ENCODE assay signal across 15 cellular contexts in the genomic region with DNA sequence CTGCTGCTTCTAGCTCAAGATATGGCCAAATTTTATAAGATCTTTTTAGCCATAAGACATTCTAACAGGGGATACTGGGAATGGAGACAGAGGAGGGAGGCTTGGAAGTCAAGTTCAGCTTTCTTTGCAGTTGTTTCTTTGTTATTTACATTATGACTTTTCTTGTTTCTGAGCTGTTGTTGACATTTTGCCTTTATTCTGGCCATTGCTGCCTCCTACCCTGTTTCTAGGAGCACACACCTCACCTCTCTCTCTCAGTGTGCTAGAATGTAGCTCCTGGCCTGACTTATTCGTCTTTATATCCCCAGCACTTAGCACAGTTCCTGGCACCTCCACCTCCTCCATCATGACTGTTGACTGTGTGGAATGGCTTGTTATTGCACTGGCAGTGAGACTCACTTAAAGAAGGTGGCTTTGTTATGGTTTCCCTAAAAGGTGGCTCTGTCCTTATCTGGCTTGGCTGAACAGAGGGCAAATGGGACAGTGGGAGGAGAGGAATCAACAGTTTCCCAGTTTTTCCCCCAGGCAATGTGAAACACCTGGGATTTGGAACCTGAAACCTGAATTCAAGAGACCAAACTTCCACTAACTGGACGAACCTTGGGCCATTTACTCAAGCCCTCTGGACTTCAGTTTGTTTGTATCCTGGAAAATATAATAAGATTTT.
DNase-seq lines count a peak whose midpoint lies in the region; ATAC-seq, FAIRE-seq and TF ChIP-seq lines count a peak whose summit lies in the region.
"Had no signal": no experiment of that assay in that cellular context is flagged by ENCODE, and none has a peak within 500 bp of the region (broad histone marks: within the 10 kb centered on the region; RNA-seq: fewer than 3 reads in every experiment).

No MANE protein-coding gene starts in this region.

- in situ Hi-C loops in GM13977 (cut with MboI; ENCODE audit: low pct_unique_long_range_greater_than_20kb, low sequenced_read_pairs, unreplicated experiment) = no loop called here
- in situ Hi-C loops in G401 (cut with HindIII; ENCODE audit: low sequenced_read_pairs) = no loop called here

- POLR2A ChIA-PET in CD8-positive, alpha-beta T cell (lab: Charles Lee) = no interaction called here

- whole genome bisulfite sequencing in mesendoderm (ENCODE audit: extremely low coverage, insufficient coverage, low lambda C conversion rate) = no CpG with 5 or more reads among the region's 2 CpGs

- H3K79me2 ChIP-seq in mesendoderm (ENCODE audit: control insufficient read depth, insufficient read depth, low read length) = no peaks in the 10 kb centered on the region

- H3K27ac ChIP-seq in CD8-positive, alpha-beta T cell (ENCODE audit: low read depth, low read length) = no peak overlapping the region
- H3K27ac ChIP-seq in mesendoderm (ENCODE audit: low read depth, low read length) = no peak overlapping the region
- H3K27ac ChIP-seq: BLaER1 treated with 17β-estradiol and CSF1 and Interleukin-3, amounts not matched to agents 10 nM and 100 nM had no signal

- CTCF ChIA-PET in CD8-positive, alpha-beta T cell (lab: Charles Lee) = interaction anchor here (0.7 to 1.0 kb wide), 2 partner anchors 9 to 247 kb away, joined by 3 read pairs; no protein-coding TSS in a partner anchor

- no peak overlapping the region for H4K8ac ChIP-seq in mesendoderm (ENCODE audit: low read depth, low read length)

- H3K9me3 ChIP-seq in CD8-positive, alpha-beta T cell (ENCODE audit: low read length) = no peaks in the 10 kb centered on the region
- no peaks in the 10 kb centered on the region for H3K9me3 ChIP-seq in T-helper 17 cell (ENCODE audit: control insufficient read depth, low read length, poor library complexity, severe bottlenecking)
- H3K9me3 ChIP-seq: BLaER1 treated with 17β-estradiol and CSF1 and Interleukin-3, amounts not matched to agents 10 nM and 100 nM; HAP-1 had no signal

- H3K23ac ChIP-seq in mesendoderm (ENCODE audit: low read length) = no peak overlapping the region

- no peak for TF ChIP-seq POLR2A in GM12891 (IDR thresholded peaks at IDR 0.05; ENCODE audit: low read depth, low read length)

- no peaks in the 10 kb centered on the region for H3K27me3 Mint-ChIP-seq in CD8-positive, alpha-beta T cell (ENCODE audit: low read depth)
- H3K27me3 Mint-ChIP-seq in T-helper 17 cell = peaks cover 4% of the 10 kb centered on the region

- H3K4me2 ChIP-seq in mesendoderm (ENCODE audit: low read length) = no peak overlapping the region
- H3K4me2 ChIP-seq: BLaER1 treated with 17β-estradiol and CSF1 and Interleukin-3, amounts not matched to agents 10 nM and 100 nM had no signal

- H3K79me1 ChIP-seq in mesendoderm (ENCODE audit: low read length) = no peaks in the 10 kb centered on the region

- DNase-seq in CD8-positive, alpha-beta T cell = no peak
- DNase-seq in ELF-1 (ENCODE audit: low read depth, low spot score) = peak; percentile 86
- no peak for DNase-seq in T-helper 17 cell
- DNase-seq in mesendoderm = peak; percentile 37
- DNase-seq in GM12891 (ENCODE audit: insufficient read length, low spot score) = no peak
- no peak for DNase-seq in GM13977 (ENCODE audit: low spot score)
- no peak for DNase-seq in G401 (ENCODE audit: low spot score)
- DNase-seq: CD8-positive, alpha-beta memory T cell; COR-L47; GF-D8 had no signal

- no peak overlapping the region for H3K4me3 Mint-ChIP-seq in CD8-positive, alpha-beta T cell
- no peak overlapping the region for H3K4me3 Mint-ChIP-seq in T-helper 17 cell
- H3K4me3 Mint-ChIP-seq: B cell; CD8-positive, alpha-beta memory T cell had no signal

- H3K4me3 ChIP-seq in CD8-positive, alpha-beta T cell (ENCODE audit: low read depth, low read length) = no peak overlapping the region
- H3K4me3 ChIP-seq in mesendoderm (ENCODE audit: low read length) = no peak overlapping the region
- H3K4me3 ChIP-seq: BLaER1 treated with 17β-estradiol and CSF1 and Interleukin-3, amounts not matched to agents 10 nM and 100 nM; HAP-1 had no signal

- H3K27ac Mint-ChIP-seq in CD8-positive, alpha-beta T cell = peak overlapping the region; percentile 16
- H3K27ac Mint-ChIP-seq in T-helper 17 cell = peak overlapping the region; percentile 47
- H3K27ac Mint-ChIP-seq: B cell had no signal

- H2BK15ac ChIP-seq in mesendoderm (replicated peaks; ENCODE audit: low read depth) = no peak overlapping the region

- no peaks in the 10 kb centered on the region for H3K27me3 ChIP-seq in CD8-positive, alpha-beta T cell (ENCODE audit: insufficient read depth, low read length)
- H3K27me3 ChIP-seq in mesendoderm (ENCODE audit: insufficient read depth, low read length, poor library complexity) = no peaks in the 10 kb centered on the region
- H3K27me3 ChIP-seq: BLaER1 treated with 17β-estradiol and CSF1 and Interleukin-3, amounts not matched to agents 10 nM and 100 nM had no signal

- no peaks in the 10 kb centered on the region for H3K9me3 Mint-ChIP-seq in CD8-positive, alpha-beta T cell
- H3K9me3 Mint-ChIP-seq: CD8-positive, alpha-beta memory T cell had no signal

- no peak overlapping the region for H3K18ac ChIP-seq in mesendoderm (ENCODE audit: low read length)

- H3K56ac ChIP-seq in mesendoderm (ENCODE audit: low read length) = peak overlapping the region; percentile 42

- no peak overlapping the region for H2BK5ac ChIP-seq in mesendoderm (ENCODE audit: low read length)

- H3K4me1 Mint-ChIP-seq in CD8-positive, alpha-beta T cell (ENCODE audit: low read depth) = no peaks in the 10 kb centered on the region
- H3K4me1 Mint-ChIP-seq in T-helper 17 cell = peaks cover under 1% of the 10 kb centered on the region
- H3K4me1 Mint-ChIP-seq: B cell; CD8-positive, alpha-beta memory T cell had no signal

- H2AK5ac ChIP-seq in mesendoderm (ENCODE audit: low read length) = no peak overlapping the region

- no peak overlapping the region for H3K4ac ChIP-seq in mesendoderm (ENCODE audit: low read depth, low read length)

- intact Hi-C loops in CD8-positive, alpha-beta T cell (cut with DNase I, micrococcal nuclease) = no loop called here

- no peak for TF ChIP-seq CTCF in CD8-positive, alpha-beta T cell (IDR thresholded peaks at IDR 0.05)
- no peak for TF ChIP-seq CTCF in GM13977 (IDR thresholded peaks at IDR 0.05; ENCODE audit: extremely low read depth, insufficient read depth, missing control alignments)

- no peaks in the 10 kb centered on the region for H3K36me3 Mint-ChIP-seq in CD8-positive, alpha-beta T cell
- H3K36me3 Mint-ChIP-seq in T-helper 17 cell (ENCODE audit: low read depth) = no peaks in the 10 kb centered on the region
- H3K36me3 Mint-ChIP-seq: CD8-positive, alpha-beta memory T cell had no signal

- H2BK120ac ChIP-seq in mesendoderm (ENCODE audit: low read depth, low read length) = no peak overlapping the region

- no peaks in the 10 kb centered on the region for H3K4me1 ChIP-seq in CD8-positive, alpha-beta T cell (ENCODE audit: insufficient read depth, low read length)
- peaks cover 7% of the 10 kb centered on the region for H3K4me1 ChIP-seq in mesendoderm (ENCODE audit: control insufficient read depth, low read depth, low read length)
- H3K4me1 ChIP-seq: BLaER1 treated with 17β-estradiol and CSF1 and Interleukin-3, amounts not matched to agents 10 nM and 100 nM had no signal

- H3K9ac ChIP-seq in mesendoderm (ENCODE audit: low read length) = no peak overlapping the region
- H3K9ac ChIP-seq: BLaER1 treated with 17β-estradiol and CSF1 and Interleukin-3, amounts not matched to agents 10 nM and 100 nM had no signal

- FAIRE-seq in GM12891 (lab: Jason Lieb, UNC) = no peak
- FAIRE-seq: D721Med, GM19239 had no signal

- no peak overlapping the region for H4K5ac ChIP-seq in mesendoderm (ENCODE audit: low read length)

- no peak for ATAC-seq in CD8-positive, alpha-beta T cell
- no peak for ATAC-seq in T-helper 17 cell

- no peaks in the 10 kb centered on the region for H3K36me3 ChIP-seq in CD8-positive, alpha-beta T cell (ENCODE audit: insufficient read depth, low read length)
- no peaks in the 10 kb centered on the region for H3K36me3 ChIP-seq in mesendoderm (ENCODE audit: control insufficient read depth, insufficient read depth, low read length)
- H3K36me3 ChIP-seq: BLaER1 treated with 17β-estradiol and CSF1 and Interleukin-3, amounts not matched to agents 10 nM and 100 nM; HAP-1 had no signal

TF ChIP-seq in GM12891, 5 proteins besides CTCF, POLR2A, EP300 and RAD21:
- TF ChIP-seq SPI1 (IDR thresholded peaks at IDR 0.05; ENCODE audit: low read depth, low read length) (no peak), POU2F2 (IDR thresholded peaks at IDR 0.05; ENCODE audit: low read depth, low read length) (no peak), TAF1 (IDR thresholded peaks at IDR 0.05; ENCODE audit: low read depth, low read length) (no peak), PAX5 (IDR thresholded peaks at IDR 0.05; ENCODE audit: insufficient read depth, low read length, severe bottlenecking) (no peak), POLR2AphosphoS5 (IDR thresholded peaks at IDR 0.05; ENCODE audit: low read depth, low read length) (no peak)

Comparison
In these comparisons a context has a peak if more than half of its experiments do, and no peak if none do; other contexts are left out.
1. DNase-seq: peak in ELF-1 (single experiment) and mesendoderm (single experiment); none in CD8-positive, alpha-beta T cell (0 of 7), T-helper 17 cell (0 of 3), GM12891 (single experiment), GM13977 (single experiment) and G401 (single experiment).